17 cellular contexts compared by ENCODE assay signal in genomic region chr5:90909091-90909503, GRCh38.
A peak's percentile ranks its signal among the peaks of the same experiment; 100 is the strongest.
DNase-seq lines count a peak whose midpoint lies in the region; ATAC-seq and TF ChIP-seq lines count a peak whose summit lies in the region.
"Had no signal": no experiment of that assay in that cellular context is flagged by ENCODE, and none has a peak within 500 bp of the region (broad histone marks: within the 10 kb centered on the region; RNA-seq: fewer than 3 reads in every experiment).

No MANE protein-coding gene starts in this region.

- 2 to 11% (median 10%) methylated on average over 3 of the region's 3 CpGs for WGBS in ovary, 3 donors
- WGBS in body of pancreas, 2 donors: 29 to 33% methylated on average over 3 of the region's 3 CpGs

- H3K36me3 Mint-ChIP-seq in WTC11: peaks cover 5% of the 10 kb centered on the region
- H3K36me3 Mint-ChIP-seq in activated CD8-positive, alpha-beta T cell treated with anti-CD3 and anti-CD28 coated beads for 36 hours (ENCODE audit: low read depth): no peaks in the 10 kb centered on the region
- H3K36me3 Mint-ChIP-seq in stimulated activated naive B cell treated with anti-CD40 and anti-IgM and Interleukin-4, amounts not matched to agents 10 μg/mL and 1 μg/mL and 100 μg/mL, for 72 hours: no peaks in the 10 kb centered on the region

- H3K9me3 ChIP-seq in ovary: no peaks in the 10 kb centered on the region
- no peaks in the 10 kb centered on the region for H3K9me3 ChIP-seq in body of pancreas
- H3K9me3 ChIP-seq: mucosa of descending colon, stomach had no signal

- H3K4me1 Mint-ChIP-seq in WTC11: peaks cover 24% of the 10 kb centered on the region
- no peaks in the 10 kb centered on the region for H3K4me1 Mint-ChIP-seq in activated CD8-positive, alpha-beta T cell treated with anti-CD3 and anti-CD28 coated beads for 36 hours (ENCODE audit: low read depth)
- H3K4me1 Mint-ChIP-seq in stimulated activated naive B cell treated with anti-CD40 and anti-IgM and Interleukin-4, amounts not matched to agents 10 μg/mL and 1 μg/mL and 100 μg/mL, for 72 hours: no peaks in the 10 kb centered on the region
- no peaks in the 10 kb centered on the region for H3K4me1 Mint-ChIP-seq in stimulated activated naive CD8-positive, alpha-beta T cell treated with anti-CD3 and anti-CD28 coated beads, Interleukin-15, amount 100 ng/mL, for 72 hours
- H3K4me1 Mint-ChIP-seq: B cell, T-helper 17 cell had no signal

- peak overlapping the region; percentile 8 for H3K27ac Mint-ChIP-seq in WTC11
- H3K27ac Mint-ChIP-seq in activated CD8-positive, alpha-beta T cell treated with anti-CD3 and anti-CD28 coated beads for 36 hours: no peak overlapping the region
- H3K27ac Mint-ChIP-seq in stimulated activated naive B cell treated with anti-CD40 and anti-IgM and Interleukin-4, amounts not matched to agents 10 μg/mL and 1 μg/mL and 100 μg/mL, for 72 hours: no peak overlapping the region
- no peak overlapping the region for H3K27ac Mint-ChIP-seq in stimulated activated naive CD8-positive, alpha-beta T cell treated with anti-CD3 and anti-CD28 coated beads, Interleukin-15, amount 100 ng/mL, for 72 hours
- H3K27ac Mint-ChIP-seq: activated T-helper 1 cell treated with anti-CD3 and anti-CD28 coated beads, Interleukin-12 subunit alpha, Interleukin-12 subunit beta, Interleukin-2, Interleukin-4 antibody, amounts not matched to agents 30 ng/mL and 10 ng/mL and 1 ng/mL, durations not matched to agents 14 hours and 24 hours and 36 hours; B cell; T-helper 17 cell had no signal

- H3K4me3 Mint-ChIP-seq in WTC11: no peak overlapping the region
- no peak overlapping the region for H3K4me3 Mint-ChIP-seq in activated CD8-positive, alpha-beta T cell treated with anti-CD3 and anti-CD28 coated beads for 36 hours
- no peak overlapping the region for H3K4me3 Mint-ChIP-seq in stimulated activated naive B cell treated with anti-CD40 and anti-IgM and Interleukin-4, amounts not matched to agents 10 μg/mL and 1 μg/mL and 100 μg/mL, for 72 hours
- no peak overlapping the region for H3K4me3 Mint-ChIP-seq in stimulated activated naive CD8-positive, alpha-beta T cell treated with anti-CD3 and anti-CD28 coated beads, Interleukin-15, amount 100 ng/mL, for 72 hours
- H3K4me3 Mint-ChIP-seq: activated T-helper 1 cell treated with anti-CD3 and anti-CD28 coated beads, Interleukin-12 subunit alpha, Interleukin-12 subunit beta, Interleukin-2, Interleukin-4 antibody, amounts not matched to agents 30 ng/mL and 10 ng/mL and 1 ng/mL, durations not matched to agents 14 hours and 24 hours and 36 hours; B cell; T-helper 17 cell had no signal

- no peak for TF ChIP-seq EP300 in ovary (IDR thresholded peaks at IDR 0.05)

- H3K27me3 ChIP-seq in ovary: no peaks in the 10 kb centered on the region
- H3K27me3 ChIP-seq in body of pancreas: no peaks in the 10 kb centered on the region
- H3K27me3 ChIP-seq: stomach had no signal

- H3K4me3 ChIP-seq in fibroblast of mammary gland (ENCODE audit: control insufficient read depth, low read depth, low read length) (no peak overlapping the region), ovary (no peak overlapping the region), body of pancreas (no peak overlapping the region)
- H3K4me3 ChIP-seq: mucosa of descending colon, stomach had no signal

- no peaks in the 10 kb centered on the region for H3K27me3 Mint-ChIP-seq in WTC11 (ENCODE audit: low read depth)
- peaks cover 2% of the 10 kb centered on the region for H3K27me3 Mint-ChIP-seq in activated CD8-positive, alpha-beta T cell treated with anti-CD3 and anti-CD28 coated beads for 36 hours
- peaks cover 9 to 19% of the 10 kb centered on the region in 2 donors for H3K27me3 Mint-ChIP-seq in stimulated activated naive B cell treated with anti-CD40 and anti-IgM and Interleukin-4, amounts not matched to agents 10 μg/mL and 1 μg/mL and 100 μg/mL, for 72 hours
- no peaks in the 10 kb centered on the region for H3K27me3 Mint-ChIP-seq in stimulated activated naive CD8-positive, alpha-beta T cell treated with anti-CD3 and anti-CD28 coated beads, Interleukin-15, amount 100 ng/mL, for 72 hours

- CTCF ChIA-PET in WTC11 (lab: Charles Lee): interaction anchor here (1.0 to 1.9 kb wide), 2 partner anchors 23 to 43 kb away, joined by 3 to 7 read pairs; no protein-coding TSS in a partner anchor
- CTCF ChIA-PET in activated CD8-positive, alpha-beta T cell treated with anti-CD3 and anti-CD28 coated beads for 36 hours (lab: Charles Lee): no interaction called here

- H3K36me3 ChIP-seq in ovary: no peaks in the 10 kb centered on the region
- H3K36me3 ChIP-seq in body of pancreas (replicated peaks in 1 of 2; ENCODE audit: insufficient read depth in 1 of 2, low read depth in 2 of 2): no peaks in the 10 kb centered on the region
- H3K36me3 ChIP-seq: stomach had no signal

- ATAC-seq in WTC11 (peak; percentile 57), body of pancreas (no peak)
- no peak for ATAC-seq in activated CD8-positive, alpha-beta T cell treated with anti-CD3 and anti-CD28 coated beads for 36 hours
- ATAC-seq in stimulated activated naive B cell treated with anti-CD40 and anti-IgM and Interleukin-4, amounts not matched to agents 10 μg/mL and 1 μg/mL and 100 μg/mL, for 72 hours (replicated peaks): no peak
- ATAC-seq in stimulated activated naive CD8-positive, alpha-beta T cell treated with anti-CD3 and anti-CD28 coated beads, Interleukin-15, amount 100 ng/mL, for 72 hours: no peak
- ATAC-seq: mucosa of descending colon, T-helper 17 cell had no signal

- H3K4me1 ChIP-seq in ovary (ENCODE audit: insufficient read depth): no peaks in the 10 kb centered on the region
- H3K4me1 ChIP-seq in body of pancreas: no peaks in the 10 kb centered on the region

- peak overlapping the region in 1 of 2 donors; percentile 54 for H3K27ac ChIP-seq in ovary
- no peak overlapping the region for H3K27ac ChIP-seq in body of pancreas
- H3K27ac ChIP-seq: epithelial cell of prostate had no signal

- TF ChIP-seq POLR2A in ovary (IDR thresholded peaks at IDR 0.05) (no peak), body of pancreas (IDR thresholded peaks at IDR 0.05) (no peak)

- peaks cover 6% of the 10 kb centered on the region for H3K9me3 Mint-ChIP-seq in WTC11
- no peaks in the 10 kb centered on the region for H3K9me3 Mint-ChIP-seq in activated CD8-positive, alpha-beta T cell treated with anti-CD3 and anti-CD28 coated beads for 36 hours
- no peaks in the 10 kb centered on the region for H3K9me3 Mint-ChIP-seq in stimulated activated naive B cell treated with anti-CD40 and anti-IgM and Interleukin-4, amounts not matched to agents 10 μg/mL and 1 μg/mL and 100 μg/mL, for 72 hours
- peaks cover 0 to 6% of the 10 kb centered on the region in 2 donors for H3K9me3 Mint-ChIP-seq in stimulated activated naive CD8-positive, alpha-beta T cell treated with anti-CD3 and anti-CD28 coated beads, Interleukin-15, amount 100 ng/mL, for 72 hours
- H3K9me3 Mint-ChIP-seq: activated T-helper 1 cell treated with anti-CD3 and anti-CD28 coated beads, Interleukin-12 subunit alpha, Interleukin-12 subunit beta, Interleukin-2, Interleukin-4 antibody, amounts not matched to agents 30 ng/mL and 10 ng/mL and 1 ng/mL, durations not matched to agents 14 hours and 24 hours and 36 hours had no signal

- intact Hi-C loops in ovary (cut with DNase I) (no loop called here), body of pancreas (cut with DNase I) (no loop called here)
- intact Hi-C loops in activated CD8-positive, alpha-beta T cell treated with anti-CD3 and anti-CD28 coated beads for 36 hours (cut with micrococcal nuclease): no loop called here

- DNase-seq in DMS 273 treated with DMSO at 0.1 percent for 48 hours (lab: John Stamatoyannopoulos, UW): peak; percentile 74
- DNase-seq in WTC11 (ENCODE audit: low spot score): no peak
- peak; percentile 48 for DNase-seq in fibroblast of mammary gland (ENCODE audit: low read depth)
- peak in 3 of 5 donors; percentile 18 to 24 (median 22) for DNase-seq in ovary
- DNase-seq in activated CD8-positive, alpha-beta T cell treated with anti-CD3 and anti-CD28 coated beads for 36 hours: no peak
- DNase-seq in stimulated activated naive B cell treated with anti-CD40 and anti-IgM and Interleukin-4, amounts not matched to agents 10 μg/mL and 1 μg/mL and 100 μg/mL, for 72 hours: no peak
- no peak for DNase-seq in body of pancreas
- DNase-seq in stimulated activated naive CD8-positive, alpha-beta T cell treated with anti-CD3 and anti-CD28 coated beads, Interleukin-15, amount 100 ng/mL, for 72 hours: no peak
- DNase-seq: activated CD4-positive, alpha-beta T cell treated with anti-CD3 and anti-CD28 coated beads for 4 hours; mucosa of descending colon; NCI-H1048; NCI-H446; stomach; T-helper 17 cell had no signal

- POLR2A ChIA-PET in WTC11 (lab: Charles Lee): no interaction called here
- POLR2A ChIA-PET in activated CD8-positive, alpha-beta T cell treated with anti-CD3 and anti-CD28 coated beads for 36 hours (lab: Charles Lee): no interaction called here

- TF ChIP-seq CTCF in WTC11 (IDR thresholded peaks at IDR 0.05) (no peak), fibroblast of mammary gland (conservative IDR thresholded peaks at IDR 0.05; ENCODE audit: control insufficient read depth, insufficient read depth, low read depth, low read length) (no peak), ovary (IDR thresholded peaks at IDR 0.05) (no peak), body of pancreas (IDR thresholded peaks at IDR 0.05) (no peak)
- no peak for TF ChIP-seq CTCF in activated CD8-positive, alpha-beta T cell treated with anti-CD3 and anti-CD28 coated beads for 36 hours (IDR thresholded peaks at IDR 0.05)

TF ChIP-seq in WTC11, 78 proteins besides CTCF, POLR2A, EP300 and RAD21 (continues in another document):
- TF ChIP-seq STAT6 (CRISPR knock-in tag; conservative IDR thresholded peaks at IDR 0.05; ENCODE audit: low read depth): no peak

Comparison
In these comparisons a context has a peak if more than half of its experiments do, and no peak if none do; other contexts are left out.
1. DNase-seq: peak in DMS 273 treated with DMSO at 0.1 percent for 48 hours (single experiment), fibroblast of mammary gland (single experiment) and ovary (3 of 5); none in WTC11 (single experiment), activated CD8-positive, alpha-beta T cell treated with anti-CD3 and anti-CD28 coated beads for 36 hours (single experiment), stimulated activated naive B cell treated with anti-CD40 and anti-IgM and Interleukin-4, amounts not matched to agents 10 μg/mL and 1 μg/mL and 100 μg/mL, for 72 hours (single experiment), body of pancreas (0 of 4) and stimulated activated naive CD8-positive, alpha-beta T cell treated with anti-CD3 and anti-CD28 coated beads, Interleukin-15, amount 100 ng/mL, for 72 hours (0 of 2).